17 cellular contexts compared by ENCODE assay signal in genomic region chr3:134009345-134010000, GRCh38. TPM values are rescaled to one million over a fixed set of nuclear protein-coding genes. Genes with fewer than 3 reads are reported as not detected.
A peak's percentile ranks its signal among the peaks of the same experiment; 100 is the strongest.
DNase-seq lines count a peak whose midpoint lies in the region; ATAC-seq and TF ChIP-seq lines count a peak whose summit lies in the region.
"Had no signal": no experiment of that assay in that cellular context is flagged by ENCODE, and none has a peak within 500 bp of the region (broad histone marks: within the 10 kb centered on the region; RNA-seq: fewer than 3 reads in every experiment).

No MANE protein-coding gene starts in this region.

- no peaks in the 10 kb centered on the region for H3K79me2 ChIP-seq in mammary epithelial cell (ENCODE audit: insufficient read depth, low read length)

- H3K27ac ChIP-seq in mammary epithelial cell (ENCODE audit: insufficient read depth, low read depth, low read length) (no peak overlapping the region), mesenchymal stem cell (ENCODE audit: low read length, poor library complexity, severe bottlenecking) (no peak overlapping the region)
- H3K27ac ChIP-seq: colonic mucosa had no signal

- intact Hi-C loops in mammary epithelial cell (cut with micrococcal nuclease) = no loop called here
- intact Hi-C loops in Calu3 (cut with micrococcal nuclease; ENCODE audit: unreplicated experiment) = no loop called here

- no peaks in the 10 kb centered on the region for H3K27me3 ChIP-seq in mammary epithelial cell (ENCODE audit: insufficient read depth, low read length)
- H3K27me3 ChIP-seq in mesenchymal stem cell (ENCODE audit: control insufficient read depth in 1 of 2, insufficient read depth in 1 of 2, low read length in 2 of 2) = no peaks in the 10 kb centered on the region
- H3K27me3 ChIP-seq: colonic mucosa had no signal

- no peak overlapping the region for H3K23ac ChIP-seq in mesenchymal stem cell (ENCODE audit: low read length in 2 of 2)

- H4K20me1 ChIP-seq in mammary epithelial cell (ENCODE audit: insufficient read depth, low read length) = no peaks in the 10 kb centered on the region

- no peak for TF ChIP-seq CTCF in mammary epithelial cell (conservative IDR thresholded peaks at IDR 0.05 in 1 of 2, IDR thresholded peaks at IDR 0.05 in 1 of 2; ENCODE audit: extremely low read depth in 1 of 2, insufficient read depth in 1 of 2, low read depth in 1 of 2, low read length in 2 of 2)
- no peak for TF ChIP-seq CTCF in Calu3 (IDR thresholded peaks at IDR 0.05; ENCODE audit: unreplicated experiment)

- peak; percentile 41; the same call in 1 of the 2 replicates for TF ChIP-seq EP300 in Ishikawa (IDR thresholded peaks at IDR 0.05; ENCODE audit: borderline replicate concordance)

- no peak overlapping the region for H2BK15ac ChIP-seq in mesenchymal stem cell (ENCODE audit: low read depth, poor library complexity, severe bottlenecking)

- peaks cover 93% of the 10 kb centered on the region for H3K27me3 Mint-ChIP-seq in Calu3 (ENCODE audit: unreplicated experiment)

- no peak for TF ChIP-seq RAD21 in Ishikawa (IDR thresholded peaks at IDR 0.05; ENCODE audit: low read depth)

- H3K4me3 ChIP-seq in mammary epithelial cell (replicated peaks in 1 of 3; ENCODE audit: insufficient read depth in 1 of 3, low read depth in 2 of 3, low read length in 3 of 3) = no peak overlapping the region
- no peak overlapping the region for H3K4me3 ChIP-seq in mesenchymal stem cell (ENCODE audit: insufficient read depth in 1 of 2, low read depth in 1 of 2, low read length in 2 of 2)
- H3K4me3 ChIP-seq: colonic mucosa, K562 had no signal

- BruUV-seq in mammary epithelial cell (replicated peaks; lab: Mats Ljungman, UMichigan) = no TSS peak
- no TSS peak for BruUV-seq in Calu3 (replicated peaks; lab: Mats Ljungman, UMichigan)

- no peaks in the 10 kb centered on the region for H3K4me1 Mint-ChIP-seq in Calu3 (ENCODE audit: low read depth, unreplicated experiment)
- H3K4me1 Mint-ChIP-seq: activated naive CD8-positive, alpha-beta T cell treated with anti-CD3 and anti-CD28 coated beads, Interleukin-2, amount 10 ng/mL, durations not matched to agents 7 days and 5 days; naive thymus-derived CD4-positive, alpha-beta T cell had no signal

- H3K4me1 ChIP-seq in mammary epithelial cell (ENCODE audit: insufficient read depth, low read length) = peaks cover 39% of the 10 kb centered on the region
- H3K4me1 ChIP-seq in mesenchymal stem cell (ENCODE audit: control insufficient read depth, insufficient read depth, low read depth, low read length) = peaks cover 1% of the 10 kb centered on the region
- H3K4me1 ChIP-seq: colonic mucosa had no signal

- ATAC-seq in GM21529 (IDR thresholded peaks at IDR 0.05; ENCODE audit: unreplicated experiment) = no peak
- ATAC-seq: K562; left lobe of liver; naive thymus-derived CD4-positive, alpha-beta T cell had no signal

- H3K9ac ChIP-seq in mammary epithelial cell (ENCODE audit: insufficient read depth, low read length) = no peak overlapping the region
- no peak overlapping the region for H3K9ac ChIP-seq in mesenchymal stem cell (ENCODE audit: low read length)

- in situ Hi-C loops in mammary epithelial cell (cut with MboI; ENCODE audit: low sequenced_read_pairs in 2 of 2) = no loop called here

- no peak overlapping the region for H3K18ac ChIP-seq in mesenchymal stem cell (ENCODE audit: low read depth in 1 of 2, low read length in 2 of 2)

- H3K4me2 ChIP-seq in mammary epithelial cell (ENCODE audit: insufficient read depth, low read depth, low read length) = peak overlapping the region; percentile 29
- H3K4me2 ChIP-seq in mesenchymal stem cell (ENCODE audit: low read length, poor library complexity, severe bottlenecking) = no peak overlapping the region

- no peak overlapping the region for H4K91ac ChIP-seq in mesenchymal stem cell (ENCODE audit: low read length)

- dilution Hi-C loops in mammary epithelial cell (cut with HindIII; ENCODE audit: low sequenced_read_pairs) = no loop called here

- H3K36me3 ChIP-seq in mammary epithelial cell (ENCODE audit: insufficient read depth, low read length) (no peaks in the 10 kb centered on the region), mesenchymal stem cell (ENCODE audit: control insufficient read depth in 1 of 2, insufficient read depth in 2 of 2, low read depth in 1 of 2, low read length in 2 of 2) (no peaks in the 10 kb centered on the region)
- H3K36me3 ChIP-seq: colonic mucosa had no signal

- no peak overlapping the region for H3K14ac ChIP-seq in mesenchymal stem cell (ENCODE audit: low read length in 2 of 2)

- no peak overlapping the region for H3K4me3 Mint-ChIP-seq in Calu3 (ENCODE audit: low read depth, unreplicated experiment)
- H3K4me3 Mint-ChIP-seq: activated naive CD8-positive, alpha-beta T cell treated with anti-CD3 and anti-CD28 coated beads, Interleukin-2, amount 10 ng/mL, durations not matched to agents 7 days and 5 days; naive thymus-derived CD4-positive, alpha-beta T cell had no signal

- H3K79me1 ChIP-seq in mesenchymal stem cell (replicated peaks; ENCODE audit: low read length, poor library complexity, severe bottlenecking) = no peaks in the 10 kb centered on the region

- H3K9me3 ChIP-seq in mammary epithelial cell (replicated peaks; ENCODE audit: insufficient read depth, low read length) (no peaks in the 10 kb centered on the region), mesenchymal stem cell (ENCODE audit: control insufficient read depth, low read length) (peaks cover 5% of the 10 kb centered on the region)
- H3K9me3 ChIP-seq: colonic mucosa had no signal

- no peak overlapping the region for H2BK12ac ChIP-seq in mesenchymal stem cell (ENCODE audit: low read length in 2 of 2)

- no peak overlapping the region for H2BK120ac ChIP-seq in mesenchymal stem cell (ENCODE audit: low read depth, low read length)

- no peak overlapping the region for H3K27ac Mint-ChIP-seq in Calu3 (ENCODE audit: unreplicated experiment)
- H3K27ac Mint-ChIP-seq: activated naive CD8-positive, alpha-beta T cell treated with anti-CD3 and anti-CD28 coated beads, Interleukin-2, amount 10 ng/mL, durations not matched to agents 7 days and 5 days; naive thymus-derived CD4-positive, alpha-beta T cell had no signal

- peaks cover 2% of the 10 kb centered on the region for H3K9me3 Mint-ChIP-seq in Calu3 (ENCODE audit: low read depth, unreplicated experiment)

- no peaks in the 10 kb centered on the region for H3K36me3 Mint-ChIP-seq in Calu3 (ENCODE audit: insufficient read depth, unreplicated experiment)
- H3K36me3 Mint-ChIP-seq: activated naive CD8-positive, alpha-beta T cell treated with anti-CD3 and anti-CD28 coated beads, Interleukin-2, amount 10 ng/mL, durations not matched to agents 7 days and 5 days had no signal

- H2AK5ac ChIP-seq in mesenchymal stem cell (ENCODE audit: low read length, severe bottlenecking) = no peak overlapping the region

- H2BK5ac ChIP-seq in mesenchymal stem cell (ENCODE audit: low read depth, low read length, poor library complexity, severe bottlenecking) = no peak overlapping the region

- no peak overlapping the region for H3K4ac ChIP-seq in mesenchymal stem cell (ENCODE audit: low read depth in 1 of 2, low read length in 2 of 2)

- DNase-seq in AG08395 (ENCODE audit: low spot score) (peak; percentile 68), mammary epithelial cell (peak; percentile 58), mesenchymal stem cell (peak; percentile 31), Calu3 (no peak), GM19240 (ENCODE audit: insufficient read length, low spot score) (no peak), activated T-cell treated with anti-CD3 and anti-CD28 coated beads for 4 hours (no peak)
- DNase-seq: activated naive CD8-positive, alpha-beta T cell treated with anti-CD3 and anti-CD28 coated beads, Interleukin-2, amount 10 ng/mL, durations not matched to agents 7 days and 5 days; colonic mucosa; hippocampal formation; naive thymus-derived CD4-positive, alpha-beta T cell; NCI-H1092 treated with DMSO at 0.1 percent for 48 hours; substantia nigra; T-helper 2 cell had no signal

- H2AFZ ChIP-seq in mammary epithelial cell (ENCODE audit: low read depth, low read length) (no peak overlapping the region), mesenchymal stem cell (ENCODE audit: low read depth, low read length) (no peak overlapping the region)

- WGBS in mammary epithelial cell (ENCODE audit: low coverage, missing lambda C conversion rate) = 77% methylated on average over 5 of the region's 5 CpGs
- WGBS in mesenchymal stem cell = 78% methylated on average over 5 of the region's 5 CpGs

- no peak overlapping the region for H4K8ac ChIP-seq in mesenchymal stem cell (ENCODE audit: low read length)

- CTCF ChIA-PET in mammary epithelial cell (lab: Charles Lee; ENCODE audit: low non-redundant PET) = no interaction called here
- CTCF ChIA-PET in Calu3 (lab: Charles Lee) = no interaction called here

TF ChIP-seq in Ishikawa, 13 proteins besides CTCF, POLR2A, EP300 and RAD21 (continues in another document):
- 0 out of 2 replicates have a peak, but pooled peaks have one; percentile 8 for TF ChIP-seq NFIC (IDR thresholded peaks at IDR 0.05)
- no peak for TF ChIP-seq CREB1 (IDR thresholded peaks at IDR 0.05; ENCODE audit: low read depth)
- TF ChIP-seq EGR1 (IDR thresholded peaks at IDR 0.05) = no peak
- no peak for TF ChIP-seq TCF12 (IDR thresholded peaks at IDR 0.05; ENCODE audit: low read depth)
- no peak for TF ChIP-seq TEAD4 (IDR thresholded peaks at IDR 0.05)
- no peak for TF ChIP-seq YY1 (IDR thresholded peaks at IDR 0.05; ENCODE audit: low read depth)
- TF ChIP-seq FOXM1 (IDR thresholded peaks at IDR 0.05; ENCODE audit: borderline replicate concordance, low read depth) = no peak
- TF ChIP-seq USF1 (IDR thresholded peaks at IDR 0.05) = no peak

RNA-seq across cellular contexts. Expression of gene SLCO2A1, which starts 20.3 kb away (rescaled TPM):
- total RNA-seq in mammary epithelial cell = 1 to 10 TPM in 1 of 2 donors, under 1 TPM in 1; 0.38 to 2.2 TPM
- polyA plus RNA-seq in mammary epithelial cell = 0.83 TPM
- polyA minus RNA-seq in mammary epithelial cell = 0.52 TPM
- polyA plus RNA-seq in mesenchymal stem cell (2013, experiment 1 of 2) = 1.2 TPM
- 1.4 TPM for polyA plus RNA-seq in mesenchymal stem cell (2013, experiment 2 of 2)
- total RNA-seq in Calu3 (2022) = not detected in 2 replicates
- total RNA-seq: activated naive CD8-positive, alpha-beta T cell treated with anti-CD3 and anti-CD28 coated beads, Interleukin-2, amount 10 ng/mL, durations not matched to agents 7 days and 5 days; naive thymus-derived CD4-positive, alpha-beta T cell had no signal
- polyA plus RNA-seq: naive thymus-derived CD4-positive, alpha-beta T cell had no signal

Comparison
In these comparisons a context has a peak if more than half of its experiments do, and no peak if none do; other contexts are left out.
1. DNase-seq: peak in AG08395 (single experiment), mammary epithelial cell (single experiment) and mesenchymal stem cell (single experiment); none in Calu3 (single experiment), GM19240 (single experiment) and activated T-cell treated with anti-CD3 and anti-CD28 coated beads for 4 hours (single experiment).